8 cellular contexts compared by ENCODE assay signal in genomic region chr16:28403220-28404072, GRCh38. TPM values are rescaled to one million over a fixed set of nuclear protein-coding genes. Genes with fewer than 3 reads are reported as not detected.
A peak's percentile ranks its signal among the peaks of the same experiment; 100 is the strongest.
DNase-seq lines count a peak whose midpoint lies in the region; ATAC-seq, FAIRE-seq and TF ChIP-seq lines count a peak whose summit lies in the region.
"Not testable (repeated sequence)": the region's sequence is repeated elsewhere in the genome, so short reads cannot be mapped to it uniquely, and the experiment has no call there.

Gene EIF3CL (minus strand): TSS chr16:28403841. CDS start chr16:28403618, 223 bp downstream.

- H3K36me3 Mint-ChIP-seq in activated CD4-positive, alpha-beta T cell treated with anti-CD3 and anti-CD28 coated beads for 36 hours (ENCODE audit: low read depth) = not testable (repeated sequence)

- peak; percentile 95 for ATAC-seq in GM18909 (IDR thresholded peaks at IDR 0.05; ENCODE audit: poor library complexity, unreplicated experiment)
- peak; percentile 98 for ATAC-seq in HG02610 (IDR thresholded peaks at IDR 0.05; ENCODE audit: unreplicated experiment)
- peak; percentile 100 for ATAC-seq in activated CD4-positive, alpha-beta T cell treated with anti-CD3 and anti-CD28 coated beads for 36 hours

- CTCF ChIA-PET in AG04450 (lab: Charles Lee); activated CD4-positive, alpha-beta T cell treated with anti-CD3 and anti-CD28 coated beads for 36 hours (lab: Charles Lee): not testable (repeated sequence)

- peak; percentile 80 for FAIRE-seq in keratinocyte (lab: Jason Lieb, UNC)

- H3K9ac ChIP-seq in keratinocyte (ENCODE audit: control insufficient read depth, extremely low read depth, insufficient read depth, low read length) = peak within 1 kb of the TSS; percentile 22

- not testable (repeated sequence) for H3K4me1 Mint-ChIP-seq in activated CD4-positive, alpha-beta T cell treated with anti-CD3 and anti-CD28 coated beads for 36 hours

- H3K4me3 Mint-ChIP-seq in activated CD4-positive, alpha-beta T cell treated with anti-CD3 and anti-CD28 coated beads for 36 hours = peak within 1 kb of the TSS; percentile 72

- not testable (repeated sequence) for H3K4me2 ChIP-seq in keratinocyte (ENCODE audit: control insufficient read depth, extremely low read depth, insufficient read depth, low read depth, low read length)

- TF ChIP-seq CTCF in AG04450 (IDR thresholded peaks at IDR 0.05; ENCODE audit: low read depth, low read length); HL-60 (IDR thresholded peaks at IDR 0.05; ENCODE audit: insufficient read depth, low read length); keratinocyte (optimal IDR thresholded peaks at IDR 0.05 in 1 of 3, IDR thresholded peaks at IDR 0.05 in 1 of 3, conservative IDR thresholded peaks at IDR 0.05 in 1 of 3; ENCODE audit: extremely low read depth in 1 of 3, insufficient read depth in 2 of 3, low read length in 3 of 3): not testable (repeated sequence)

- H3K4me3 ChIP-seq in AG04450 (ENCODE audit: low read depth, low read length) = peak within 1 kb of the TSS; percentile 49
- peak within 1 kb of the TSS; percentile 42 for H3K4me3 ChIP-seq in HL-60 (replicated peaks; ENCODE audit: insufficient read depth, low read length)
- H3K4me3 ChIP-seq in keratinocyte (ENCODE audit: control insufficient read depth in 2 of 3, extremely low read depth in 1 of 3, insufficient read depth in 2 of 3, low read depth in 1 of 3, low read length in 3 of 3) = peak within 1 kb of the TSS in 2 of 3 experiments; percentile 34 to 45

- not testable (repeated sequence) for H4K20me1 ChIP-seq in keratinocyte (ENCODE audit: control insufficient read depth, extremely low read depth, insufficient read depth, low read length)

- H3K27ac ChIP-seq in AG04450 (ENCODE audit: low read depth, low read length); HL-60 (replicated peaks): not testable (repeated sequence)
- peak within 1 kb of the TSS; percentile 26 for H3K27ac ChIP-seq in keratinocyte (ENCODE audit: control insufficient read depth, insufficient read depth, low read length)

- H3K79me2 ChIP-seq in keratinocyte (ENCODE audit: control insufficient read depth, insufficient read depth, low read length) = not testable (repeated sequence)

- not testable (repeated sequence) for H2AFZ ChIP-seq in keratinocyte (ENCODE audit: control insufficient read depth, low read length)

- not testable (repeated sequence) for H3K27me3 ChIP-seq in AG04450 (ENCODE audit: control insufficient read depth, insufficient read depth, low read length); HL-60 (ENCODE audit: insufficient read depth, poor library complexity, severe bottlenecking); keratinocyte (ENCODE audit: control insufficient read depth, extremely low read depth, insufficient read depth, low read length)

- POLR2A ChIA-PET in AG04450 (lab: Yijun Ruan, JAX); activated CD4-positive, alpha-beta T cell treated with anti-CD3 and anti-CD28 coated beads for 36 hours (lab: Charles Lee): not testable (repeated sequence)

- not testable (repeated sequence) for H3K9me3 ChIP-seq in AG04450 (ENCODE audit: control insufficient read depth, insufficient read depth, low read length); keratinocyte (ENCODE audit: control insufficient read depth, low read depth, low read length)

- dilution Hi-C loops in keratinocyte (cut with MboI; ENCODE audit: extremely low pct_ligation_motif_present, low sequenced_read_pairs) = not testable (repeated sequence)

- H3K9me3 Mint-ChIP-seq in activated CD4-positive, alpha-beta T cell treated with anti-CD3 and anti-CD28 coated beads for 36 hours (ENCODE audit: low read depth) = not testable (repeated sequence)

- H3K27ac Mint-ChIP-seq in activated CD4-positive, alpha-beta T cell treated with anti-CD3 and anti-CD28 coated beads for 36 hours = not testable (repeated sequence)

- not testable (repeated sequence) for H3K36me3 ChIP-seq in keratinocyte (ENCODE audit: control insufficient read depth in 2 of 2, extremely low read depth in 1 of 2, insufficient read depth in 2 of 2, low read length in 2 of 2)

- DNase-seq in AG04450 (ENCODE audit: low read depth, low spot score); HL-60 (ENCODE audit: low read depth in 1 of 2, low spot score in 1 of 2); activated CD4-positive, alpha-beta T cell treated with anti-CD3 and anti-CD28 coated beads for 36 hours; dermis blood vessel endothelial cell; keratinocyte (ENCODE audit: low read depth, low spot score); pulmonary artery endothelial cell (ENCODE audit: low read depth, low spot score): not testable (repeated sequence)

- intact Hi-C loops in activated CD4-positive, alpha-beta T cell treated with anti-CD3 and anti-CD28 coated beads for 36 hours (cut with DNase I, micrococcal nuclease) = not testable (repeated sequence)

- not testable (repeated sequence) for H3K9me1 ChIP-seq in keratinocyte (ENCODE audit: control insufficient read depth, extremely low read depth, insufficient read depth, low read length)

- H3K27me3 Mint-ChIP-seq in activated CD4-positive, alpha-beta T cell treated with anti-CD3 and anti-CD28 coated beads for 36 hours = not testable (repeated sequence)

- H3K4me1 ChIP-seq in keratinocyte (ENCODE audit: control insufficient read depth, extremely low read depth, insufficient read depth, low read length) = not testable (repeated sequence)

RNA-seq across cellular contexts. Expression of gene EIF3CL, which starts in this region (rescaled TPM):
- polyA plus RNA-seq in AG04450 (2011; rRNA removed) = 44.2 and 67.9 TPM in 2 replicates
- polyA minus RNA-seq in AG04450 (2011; rRNA and poly(A)+ RNA removed) = 177 and 182 TPM in 2 replicates
- total RNA-seq in activated CD4-positive, alpha-beta T cell treated with anti-CD3 and anti-CD28 coated beads for 36 hours = 100 to 1,000 TPM; 121 to 294 TPM
- 183 and 187 TPM in 2 replicates for total RNA-seq in dermis blood vessel endothelial cell
- 50.8 to 148 TPM (median 91.8 TPM) in 3 replicates for polyA plus RNA-seq in keratinocyte
- polyA plus RNA-seq in keratinocyte (2011; ENCODE audit: low read depth) = 69.4 TPM
- polyA plus RNA-seq in keratinocyte (2011; cell fraction: cytosol; rRNA removed) = 152 and 202 TPM in 2 replicates
- 110 and 157 TPM in 2 replicates for polyA plus RNA-seq in keratinocyte (2011; cell fraction: nucleus; rRNA removed)
- polyA plus RNA-seq in keratinocyte (2012; ENCODE audit: low replicate concordance) = 35.3 and 49.0 TPM in 2 replicates
- polyA minus RNA-seq in keratinocyte = 262 to 361 TPM (median 293 TPM) in 3 replicates
- polyA minus RNA-seq in keratinocyte (2011; cell fraction: cytosol; rRNA and poly(A)+ RNA removed) = 223 TPM
- 82.9 and 120 TPM in 2 replicates for polyA minus RNA-seq in keratinocyte (2011; cell fraction: nucleus; rRNA and poly(A)+ RNA removed)
- 63.3 and 147 TPM in 2 replicates for total RNA-seq in pulmonary artery endothelial cell
